ENCODE assay signal across 27 cellular contexts in genomic region chr18:58056847-58057246, GRCh38.
"Had no signal": no experiment of that assay in that cellular context is flagged by ENCODE, and none has a peak within 500 bp of the region (broad histone marks: within the 10 kb centered on the region; RNA-seq: fewer than 3 reads in every experiment).

No MANE protein-coding gene starts in this region.

- ATAC-seq: activated CD4-positive, CD25-positive, alpha-beta regulatory T cell treated with anti-CD3 and anti-CD28 coated beads, Interleukin-2, amount 50 U/mL, for 24 hours; activated CD8-positive, alpha-beta T cell treated with anti-CD3 and anti-CD28 coated beads for 36 hours; activated T-cell treated with anti-CD3 and anti-CD28 coated beads, Interleukin-2, amount 50 U/mL, for 4 hours; activated T-helper 17 cell treated with anti-CD3 and anti-CD28 coated beads, Interleukin-2, amount 50 U/mL, for 72 hours; gastrocnemius medialis; T-helper 17 cell had no signal

- H3K4me3 Mint-ChIP-seq: activated B cell treated with CpG ODN at 0.5 μM for 24 hours; activated CD8-positive, alpha-beta T cell treated with anti-CD3 and anti-CD28 coated beads for 36 hours; activated naive CD8-positive, alpha-beta T cell; activated T-cell treated with anti-CD3 and anti-CD28 coated beads, Interleukin-2, amount 50 U/mL, for 4 hours; activated T-helper 17 cell treated with anti-CD3 and anti-CD28 coated beads, Interleukin-2, amount 50 U/mL, for 72 hours; central memory CD8-positive, alpha-beta T cell; dendritic cell treated with granulocyte-macrophage colony-stimulating factor and Interleukin-4, amounts not matched to agents 40 ng/mL and 50 ng/mL, for 4 days; endodermal cell; T-helper 17 cell; T-helper 2 cell treated with Interferon-gamma antibody and Interleukin-4, amounts not matched to agents 5 μg/mL and 100 μg/mL, for 36 hours had no signal

- H3K9me3 Mint-ChIP-seq: activated B cell treated with CpG ODN at 0.5 μM for 24 hours; activated CD8-positive, alpha-beta T cell treated with anti-CD3 and anti-CD28 coated beads for 36 hours; activated T-cell treated with anti-CD3 and anti-CD28 coated beads, Interleukin-2, amount 50 U/mL, for 4 hours; activated T-helper 17 cell treated with anti-CD3 and anti-CD28 coated beads, Interleukin-2, amount 50 U/mL, for 72 hours; central memory CD8-positive, alpha-beta T cell; dendritic cell treated with granulocyte-macrophage colony-stimulating factor and Interleukin-4, amounts not matched to agents 40 ng/mL and 50 ng/mL, for 4 days; endodermal cell; T-helper 2 cell treated with Interferon-gamma antibody and Interleukin-4, amounts not matched to agents 5 μg/mL and 100 μg/mL, for 36 hours had no signal

- H3K27me3 Mint-ChIP-seq: activated B cell treated with CpG ODN at 0.5 μM for 24 hours; activated CD8-positive, alpha-beta T cell treated with anti-CD3 and anti-CD28 coated beads for 36 hours; activated naive CD8-positive, alpha-beta T cell; dendritic cell treated with granulocyte-macrophage colony-stimulating factor and Interleukin-4, amounts not matched to agents 40 ng/mL and 50 ng/mL, for 4 days had no signal

- H3K27ac Mint-ChIP-seq: activated B cell treated with CpG ODN at 0.5 μM for 24 hours; activated CD8-positive, alpha-beta T cell treated with anti-CD3 and anti-CD28 coated beads for 36 hours; activated naive CD8-positive, alpha-beta T cell; activated T-helper 17 cell treated with anti-CD3 and anti-CD28 coated beads, Interleukin-2, amount 50 U/mL, for 72 hours; dendritic cell treated with granulocyte-macrophage colony-stimulating factor and Interleukin-4, amounts not matched to agents 40 ng/mL and 50 ng/mL, for 4 days; endodermal cell; T-helper 17 cell; T-helper 2 cell treated with Interferon-gamma antibody and Interleukin-4, amounts not matched to agents 5 μg/mL and 100 μg/mL, for 36 hours had no signal

- DNase-seq: activated B cell treated with CpG ODN at 0.5 μM for 24 hours; activated CD4-positive, alpha-beta T cell treated with anti-CD3 and anti-CD28 coated beads for 48 hours; activated CD4-positive, alpha-beta T cell treated with anti-CD3 and anti-CD28 coated beads, Interleukin-2, amount 50 U/mL, for 1 hour; activated CD4-positive, alpha-beta T cell treated with anti-CD3 and anti-CD28 coated beads, Interleukin-2, amount 50 U/mL, for 48 hours; activated CD8-positive, alpha-beta memory T cell treated with anti-CD3 and anti-CD28 coated beads for 24 hours; activated CD8-positive, alpha-beta T cell treated with anti-CD3 and anti-CD28 coated beads for 36 hours; activated effector memory CD4-positive, alpha-beta T cell treated with Interleukin-2 at 50 U/mL for 16 hours; activated gamma-delta T cell treated with Interleukin-2 at 50 U/mL for 16 hours; activated naive CD4-positive, alpha-beta T cell treated with anti-CD3 and anti-CD28 coated beads, Interleukin-2, amount 50 U/mL, for 16 hours; activated naive CD4-positive, alpha-beta T cell treated with Interleukin-2 at 50 U/mL for 16 hours; activated T-cell treated with anti-CD3 and anti-CD28 coated beads, Interleukin-2, amount 50 U/mL, for 4 hours; amniotic stem cell; brain microvascular endothelial cell; effector memory CD4-positive, alpha-beta T cell; endodermal cell; foreskin fibroblast; gastrocnemius medialis; glutamatergic neuron; T-helper 1 cell; T-helper 17 cell; T1000 had no signal

- H3K36me3 Mint-ChIP-seq: activated naive CD8-positive, alpha-beta T cell had no signal

- H3K4me1 Mint-ChIP-seq: central memory CD8-positive, alpha-beta T cell; T-helper 17 cell had no signal
